1 cellular context compared by ENCODE assay signal in the genomic region with DNA sequence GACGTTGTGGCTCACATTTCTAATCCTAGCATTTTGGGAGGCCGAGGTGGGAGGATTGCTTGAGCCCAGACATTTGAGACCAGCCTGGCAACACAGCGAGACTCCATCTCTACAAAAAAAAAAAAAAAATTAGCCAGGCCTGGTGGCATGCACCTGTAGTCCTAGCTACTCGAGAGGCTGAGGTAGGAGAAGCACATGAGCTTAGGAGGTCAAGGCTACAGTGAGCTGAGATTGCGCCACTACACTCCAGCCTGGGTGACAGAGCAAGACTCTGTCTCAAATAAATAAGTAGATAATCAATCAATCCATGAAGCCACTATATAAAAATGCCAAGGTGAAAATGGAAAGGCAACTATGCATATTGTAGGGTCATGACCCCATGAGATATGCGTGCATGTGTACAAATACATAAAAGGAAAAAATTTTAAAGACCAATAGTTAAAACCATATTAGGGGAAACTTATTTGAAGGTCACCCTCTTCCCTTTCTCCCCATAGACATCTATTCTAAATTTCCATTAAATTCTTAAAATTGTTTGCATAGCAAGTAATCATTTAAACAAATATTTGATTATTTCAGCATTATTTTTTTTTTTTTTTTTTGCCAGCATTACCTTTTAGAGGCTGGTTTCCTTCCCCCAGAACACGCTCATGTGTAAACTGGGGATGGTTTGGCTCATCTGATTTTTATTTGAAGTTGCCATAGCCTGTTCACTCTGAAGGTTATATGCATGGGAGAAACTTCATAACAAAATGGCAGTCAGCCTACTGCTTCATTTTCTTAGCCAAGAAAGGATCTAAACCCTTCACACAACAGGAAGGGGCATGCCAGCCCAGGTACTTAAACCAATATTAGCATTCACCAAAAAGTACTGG.
TF ChIP-seq lines count a peak whose summit lies in the region.

No MANE protein-coding gene starts in this region.

TF ChIP-seq in HepG2, 621 proteins besides CTCF, POLR2A, EP300 and RAD21 (continued from another document and continues in another):
- TF ChIP-seq, protein P1, sequence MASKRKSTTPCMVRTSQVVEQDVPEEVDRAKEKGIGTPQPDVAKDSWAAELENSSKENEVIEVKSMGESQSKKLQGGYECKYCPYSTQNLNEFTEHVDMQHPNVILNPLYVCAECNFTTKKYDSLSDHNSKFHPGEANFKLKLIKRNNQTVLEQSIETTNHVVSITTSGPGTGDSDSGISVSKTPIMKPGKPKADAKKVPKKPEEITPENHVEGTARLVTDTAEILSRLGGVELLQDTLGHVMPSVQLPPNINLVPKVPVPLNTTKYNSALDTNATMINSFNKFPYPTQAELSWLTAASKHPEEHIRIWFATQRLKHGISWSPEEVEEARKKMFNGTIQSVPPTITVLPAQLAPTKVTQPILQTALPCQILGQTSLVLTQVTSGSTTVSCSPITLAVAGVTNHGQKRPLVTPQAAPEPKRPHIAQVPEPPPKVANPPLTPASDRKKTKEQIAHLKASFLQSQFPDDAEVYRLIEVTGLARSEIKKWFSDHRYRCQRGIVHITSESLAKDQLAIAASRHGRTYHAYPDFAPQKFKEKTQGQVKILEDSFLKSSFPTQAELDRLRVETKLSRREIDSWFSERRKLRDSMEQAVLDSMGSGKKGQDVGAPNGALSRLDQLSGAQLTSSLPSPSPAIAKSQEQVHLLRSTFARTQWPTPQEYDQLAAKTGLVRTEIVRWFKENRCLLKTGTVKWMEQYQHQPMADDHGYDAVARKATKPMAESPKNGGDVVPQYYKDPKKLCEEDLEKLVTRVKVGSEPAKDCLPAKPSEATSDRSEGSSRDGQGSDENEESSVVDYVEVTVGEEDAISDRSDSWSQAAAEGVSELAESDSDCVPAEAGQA (IDR thresholded peaks at IDR 0.05; ENCODE audit: low read depth) = no peak
- TF ChIP-seq, protein P1 (CRISPR knock-in tag; IDR thresholded peaks at IDR 0.05; ENCODE audit: borderline replicate concordance) = no peak
- TF ChIP-seq ZNF343 (CRISPR knock-in tag; IDR thresholded peaks at IDR 0.05) (0 out of 2 replicates have a peak, but pooled peaks have one; percentile 24), ONECUT2 (CRISPR knock-in tag; IDR thresholded peaks at IDR 0.05) (0 out of 2 replicates have a peak, but pooled peaks have one; percentile 46), HDAC2 (CRISPR knock-in tag; IDR thresholded peaks at IDR 0.05) (peak; percentile 41; the same call in 1 of the 2 replicates), RXRA (CRISPR knock-in tag; IDR thresholded peaks at IDR 0.05) (peak; percentile 74; the same call in 1 of the 2 replicates), NKX3-1 (CRISPR knock-in tag; IDR thresholded peaks at IDR 0.05) (no peak), ZNF616 (CRISPR knock-in tag; IDR thresholded peaks at IDR 0.05; ENCODE audit: low read depth) (no peak), RARA (CRISPR knock-in tag; IDR thresholded peaks at IDR 0.05) (peak; percentile 83), ZNF460 (CRISPR knock-in tag; IDR thresholded peaks at IDR 0.05; ENCODE audit: borderline replicate concordance) (peak; percentile 96), HOXA5 (CRISPR knock-in tag; IDR thresholded peaks at IDR 0.05) (no peak), ZNF12 (CRISPR knock-in tag; IDR thresholded peaks at IDR 0.05) (peak; percentile 39; the same call in 1 of the 2 replicates), RBM39 (IDR thresholded peaks at IDR 0.05; ENCODE audit: low read depth, low read length, poor library complexity, severe bottlenecking) (no peak), NR2C2 (CRISPR knock-in tag; IDR thresholded peaks at IDR 0.05; ENCODE audit: borderline replicate concordance) (peak; percentile 84), KAT2B (IDR thresholded peaks at IDR 0.05; ENCODE audit: borderline replicate concordance, low read depth, low read length) (no peak), KLF16 (CRISPR knock-in tag; IDR thresholded peaks at IDR 0.05) (no peak)
- TF ChIP-seq, protein P2, sequence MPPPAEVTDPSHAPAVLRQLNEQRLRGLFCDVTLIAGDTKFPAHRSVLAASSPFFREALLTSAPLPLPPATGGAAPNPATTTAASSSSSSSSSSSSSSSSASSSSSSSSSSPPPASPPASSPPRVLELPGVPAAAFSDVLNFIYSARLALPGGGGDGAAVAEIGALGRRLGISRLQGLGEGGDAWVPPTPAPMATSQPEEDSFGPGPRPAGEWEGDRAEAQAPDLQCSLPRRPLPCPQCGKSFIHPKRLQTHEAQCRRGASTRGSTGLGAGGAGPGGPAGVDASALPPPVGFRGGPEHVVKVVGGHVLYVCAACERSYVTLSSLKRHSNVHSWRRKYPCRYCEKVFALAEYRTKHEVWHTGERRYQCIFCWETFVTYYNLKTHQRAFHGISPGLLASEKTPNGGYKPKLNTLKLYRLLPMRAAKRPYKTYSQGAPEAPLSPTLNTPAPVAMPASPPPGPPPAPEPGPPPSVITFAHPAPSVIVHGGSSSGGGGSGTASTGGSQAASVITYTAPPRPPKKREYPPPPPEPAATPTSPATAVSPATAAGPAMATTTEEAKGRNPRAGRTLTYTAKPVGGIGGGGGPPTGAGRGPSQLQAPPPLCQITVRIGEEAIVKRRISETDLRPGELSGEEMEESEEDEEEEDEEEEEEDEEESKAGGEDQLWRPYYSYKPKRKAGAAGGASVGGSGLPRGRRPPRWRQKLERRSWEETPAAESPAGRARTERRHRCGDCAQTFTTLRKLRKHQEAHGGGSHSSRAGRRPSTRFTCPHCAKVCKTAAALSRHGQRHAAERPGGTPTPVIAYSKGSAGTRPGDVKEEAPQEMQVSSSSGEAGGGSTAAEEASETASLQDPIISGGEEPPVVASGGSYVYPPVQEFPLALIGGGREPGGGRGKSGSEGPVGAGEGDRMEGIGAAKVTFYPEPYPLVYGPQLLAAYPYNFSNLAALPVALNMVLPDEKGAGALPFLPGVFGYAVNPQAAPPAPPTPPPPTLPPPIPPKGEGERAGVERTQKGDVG (CRISPR knock-in tag; IDR thresholded peaks at IDR 0.05; ENCODE audit: borderline replicate concordance) = no peak
- TF ChIP-seq, protein P3, sequence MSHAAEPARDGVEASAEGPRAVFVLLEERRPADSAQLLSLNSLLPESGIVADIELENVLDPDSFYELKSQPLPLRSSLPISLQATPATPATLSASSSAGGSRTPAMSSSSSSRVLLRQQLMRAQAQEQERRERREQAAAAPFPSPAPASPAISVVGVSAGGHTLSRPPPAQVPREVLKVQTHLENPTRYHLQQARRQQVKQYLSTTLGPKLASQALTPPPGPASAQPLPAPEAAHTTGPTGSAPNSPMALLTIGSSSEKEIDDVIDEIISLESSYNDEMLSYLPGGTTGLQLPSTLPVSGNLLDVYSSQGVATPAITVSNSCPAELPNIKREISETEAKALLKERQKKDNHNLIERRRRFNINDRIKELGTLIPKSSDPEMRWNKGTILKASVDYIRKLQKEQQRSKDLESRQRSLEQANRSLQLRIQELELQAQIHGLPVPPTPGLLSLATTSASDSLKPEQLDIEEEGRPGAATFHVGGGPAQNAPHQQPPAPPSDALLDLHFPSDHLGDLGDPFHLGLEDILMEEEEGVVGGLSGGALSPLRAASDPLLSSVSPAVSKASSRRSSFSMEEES (CRISPR knock-in tag; IDR thresholded peaks at IDR 0.05) = peak; percentile 71
- TF ChIP-seq, protein P4, sequence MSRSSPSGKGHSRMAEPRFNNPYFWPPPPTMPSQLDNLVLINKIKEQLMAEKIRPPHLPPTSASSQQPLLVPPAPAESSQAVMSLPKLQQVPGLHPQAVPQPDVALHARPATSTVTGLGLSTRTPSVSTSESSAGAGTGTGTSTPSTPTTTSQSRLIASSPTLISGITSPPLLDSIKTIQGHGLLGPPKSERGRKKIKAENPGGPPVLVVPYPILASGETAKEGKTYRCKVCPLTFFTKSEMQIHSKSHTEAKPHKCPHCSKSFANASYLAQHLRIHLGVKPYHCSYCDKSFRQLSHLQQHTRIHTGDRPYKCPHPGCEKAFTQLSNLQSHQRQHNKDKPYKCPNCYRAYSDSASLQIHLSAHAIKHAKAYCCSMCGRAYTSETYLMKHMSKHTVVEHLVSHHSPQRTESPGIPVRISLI (CRISPR knock-in tag; IDR thresholded peaks at IDR 0.05; ENCODE audit: borderline replicate concordance) = peak; percentile 31; the same call in 1 of the 2 replicates
- TF ChIP-seq, protein P5, sequence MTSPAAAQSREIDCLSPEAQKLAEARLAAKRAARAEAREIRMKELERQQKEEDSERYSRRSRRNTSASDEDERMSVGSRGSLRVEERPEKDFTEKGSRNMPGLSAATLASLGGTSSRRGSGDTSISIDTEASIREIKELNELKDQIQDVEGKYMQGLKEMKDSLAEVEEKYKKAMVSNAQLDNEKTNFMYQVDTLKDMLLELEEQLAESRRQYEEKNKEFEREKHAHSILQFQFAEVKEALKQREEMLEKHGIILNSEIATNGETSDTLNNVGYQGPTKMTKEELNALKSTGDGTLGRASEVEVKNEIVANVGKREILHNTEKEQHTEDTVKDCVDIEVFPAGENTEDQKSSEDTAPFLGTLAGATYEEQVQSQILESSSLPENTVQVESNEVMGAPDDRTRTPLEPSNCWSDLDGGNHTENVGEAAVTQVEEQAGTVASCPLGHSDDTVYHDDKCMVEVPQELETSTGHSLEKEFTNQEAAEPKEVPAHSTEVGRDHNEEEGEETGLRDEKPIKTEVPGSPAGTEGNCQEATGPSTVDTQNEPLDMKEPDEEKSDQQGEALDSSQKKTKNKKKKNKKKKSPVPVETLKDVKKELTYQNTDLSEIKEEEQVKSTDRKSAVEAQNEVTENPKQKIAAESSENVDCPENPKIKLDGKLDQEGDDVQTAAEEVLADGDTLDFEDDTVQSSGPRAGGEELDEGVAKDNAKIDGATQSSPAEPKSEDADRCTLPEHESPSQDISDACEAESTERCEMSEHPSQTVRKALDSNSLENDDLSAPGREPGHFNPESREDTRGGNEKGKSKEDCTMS (CRISPR knock-in tag; conservative IDR thresholded peaks at IDR 0.05) = no peak
- TF ChIP-seq, protein P6, sequence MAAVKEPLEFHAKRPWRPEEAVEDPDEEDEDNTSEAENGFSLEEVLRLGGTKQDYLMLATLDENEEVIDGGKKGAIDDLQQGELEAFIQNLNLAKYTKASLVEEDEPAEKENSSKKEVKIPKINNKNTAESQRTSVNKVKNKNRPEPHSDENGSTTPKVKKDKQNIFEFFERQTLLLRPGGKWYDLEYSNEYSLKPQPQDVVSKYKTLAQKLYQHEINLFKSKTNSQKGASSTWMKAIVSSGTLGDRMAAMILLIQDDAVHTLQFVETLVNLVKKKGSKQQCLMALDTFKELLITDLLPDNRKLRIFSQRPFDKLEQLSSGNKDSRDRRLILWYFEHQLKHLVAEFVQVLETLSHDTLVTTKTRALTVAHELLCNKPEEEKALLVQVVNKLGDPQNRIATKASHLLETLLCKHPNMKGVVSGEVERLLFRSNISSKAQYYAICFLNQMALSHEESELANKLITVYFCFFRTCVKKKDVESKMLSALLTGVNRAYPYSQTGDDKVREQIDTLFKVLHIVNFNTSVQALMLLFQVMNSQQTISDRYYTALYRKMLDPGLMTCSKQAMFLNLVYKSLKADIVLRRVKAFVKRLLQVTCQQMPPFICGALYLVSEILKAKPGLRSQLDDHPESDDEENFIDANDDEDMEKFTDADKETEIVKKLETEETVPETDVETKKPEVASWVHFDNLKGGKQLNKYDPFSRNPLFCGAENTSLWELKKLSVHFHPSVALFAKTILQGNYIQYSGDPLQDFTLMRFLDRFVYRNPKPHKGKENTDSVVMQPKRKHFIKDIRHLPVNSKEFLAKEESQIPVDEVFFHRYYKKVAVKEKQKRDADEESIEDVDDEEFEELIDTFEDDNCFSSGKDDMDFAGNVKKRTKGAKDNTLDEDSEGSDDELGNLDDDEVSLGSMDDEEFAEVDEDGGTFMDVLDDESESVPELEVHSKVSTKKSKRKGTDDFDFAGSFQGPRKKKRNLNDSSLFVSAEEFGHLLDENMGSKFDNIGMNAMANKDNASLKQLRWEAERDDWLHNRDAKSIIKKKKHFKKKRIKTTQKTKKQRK (IDR thresholded peaks at IDR 0.05; ENCODE audit: low read length) = no peak
- TF ChIP-seq, protein P7, sequence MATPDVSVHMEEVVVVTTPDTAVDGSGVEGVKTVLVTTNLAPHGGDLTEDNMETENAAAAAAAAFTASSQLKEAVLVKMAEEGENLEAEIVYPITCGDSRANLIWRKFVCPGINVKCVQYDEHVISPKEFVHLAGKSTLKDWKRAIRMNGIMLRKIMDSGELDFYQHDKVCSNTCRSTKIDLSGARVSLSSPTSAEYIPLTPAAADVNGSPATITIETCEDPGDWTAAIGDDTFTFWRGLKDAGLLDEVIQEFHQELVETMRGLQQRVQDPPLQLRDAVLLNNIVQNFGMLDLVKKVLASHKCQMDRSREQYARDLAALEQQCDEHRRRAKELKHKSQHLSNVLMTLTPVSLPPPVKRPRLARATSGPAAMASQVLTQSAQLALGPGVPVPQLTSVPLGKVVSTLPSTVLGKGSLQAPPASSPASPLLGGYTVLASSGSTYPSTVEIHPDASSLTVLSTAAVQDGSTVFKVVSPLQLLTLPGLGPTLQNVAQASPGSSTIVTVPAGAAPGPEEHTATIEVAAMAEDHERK (CRISPR knock-in tag; IDR thresholded peaks at IDR 0.05; ENCODE audit: low read depth) = no peak
- TF ChIP-seq, protein P8, sequence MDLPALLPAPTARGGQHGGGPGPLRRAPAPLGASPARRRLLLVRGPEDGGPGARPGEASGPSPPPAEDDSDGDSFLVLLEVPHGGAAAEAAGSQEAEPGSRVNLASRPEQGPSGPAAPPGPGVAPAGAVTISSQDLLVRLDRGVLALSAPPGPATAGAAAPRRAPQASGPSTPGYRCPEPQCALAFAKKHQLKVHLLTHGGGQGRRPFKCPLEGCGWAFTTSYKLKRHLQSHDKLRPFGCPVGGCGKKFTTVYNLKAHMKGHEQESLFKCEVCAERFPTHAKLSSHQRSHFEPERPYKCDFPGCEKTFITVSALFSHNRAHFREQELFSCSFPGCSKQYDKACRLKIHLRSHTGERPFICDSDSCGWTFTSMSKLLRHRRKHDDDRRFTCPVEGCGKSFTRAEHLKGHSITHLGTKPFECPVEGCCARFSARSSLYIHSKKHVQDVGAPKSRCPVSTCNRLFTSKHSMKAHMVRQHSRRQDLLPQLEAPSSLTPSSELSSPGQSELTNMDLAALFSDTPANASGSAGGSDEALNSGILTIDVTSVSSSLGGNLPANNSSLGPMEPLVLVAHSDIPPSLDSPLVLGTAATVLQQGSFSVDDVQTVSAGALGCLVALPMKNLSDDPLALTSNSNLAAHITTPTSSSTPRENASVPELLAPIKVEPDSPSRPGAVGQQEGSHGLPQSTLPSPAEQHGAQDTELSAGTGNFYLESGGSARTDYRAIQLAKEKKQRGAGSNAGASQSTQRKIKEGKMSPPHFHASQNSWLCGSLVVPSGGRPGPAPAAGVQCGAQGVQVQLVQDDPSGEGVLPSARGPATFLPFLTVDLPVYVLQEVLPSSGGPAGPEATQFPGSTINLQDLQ (CRISPR knock-in tag; IDR thresholded peaks at IDR 0.05) = no peak
- TF ChIP-seq, protein P9, sequence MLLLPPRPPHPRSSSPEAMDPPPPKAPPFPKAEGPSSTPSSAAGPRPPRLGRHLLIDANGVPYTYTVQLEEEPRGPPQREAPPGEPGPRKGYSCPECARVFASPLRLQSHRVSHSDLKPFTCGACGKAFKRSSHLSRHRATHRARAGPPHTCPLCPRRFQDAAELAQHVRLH (CRISPR knock-in tag; IDR thresholded peaks at IDR 0.05; ENCODE audit: borderline replicate concordance, low read depth) = 0 out of 2 replicates have a peak, but pooled peaks have one; percentile 25
